Comparison of ENCODE assay signal across 10 cellular contexts in genomic region chrY:21559316-21559984, GRCh38. TPM values are rescaled to one million over a fixed set of nuclear protein-coding genes. Genes with fewer than 3 reads are reported as not detected.
DNase-seq lines count a peak whose midpoint lies in the region; ATAC-seq, FAIRE-seq and TF ChIP-seq lines count a peak whose summit lies in the region.
"Not testable (repeated sequence)": the region's sequence is repeated elsewhere in the genome, so short reads cannot be mapped to it uniquely, and the experiment has no call there.
"Had no signal": no experiment of that assay in that cellular context is flagged by ENCODE, and none has a peak within 500 bp of the region (broad histone marks: within the 10 kb centered on the region; RNA-seq: fewer than 3 reads in every experiment).

No MANE protein-coding gene starts in this region.

- not testable (repeated sequence) for TF ChIP-seq POLR2A in GM12891 (IDR thresholded peaks at IDR 0.05; ENCODE audit: low read depth, low read length)

- not testable (repeated sequence) for H3K4me3 Mint-ChIP-seq in stimulated activated naive CD8-positive, alpha-beta T cell treated with anti-CD3 and anti-CD28 coated beads, Interleukin-15, amount 100 ng/mL, for 72 hours

- not testable (repeated sequence) for H3K4me1 Mint-ChIP-seq in stimulated activated naive CD8-positive, alpha-beta T cell treated with anti-CD3 and anti-CD28 coated beads, Interleukin-15, amount 100 ng/mL, for 72 hours

- H3K27me3 Mint-ChIP-seq in stimulated activated naive CD8-positive, alpha-beta T cell treated with anti-CD3 and anti-CD28 coated beads, Interleukin-15, amount 100 ng/mL, for 72 hours = not testable (repeated sequence)

- ATAC-seq in GM19397 (IDR thresholded peaks at IDR 0.05; ENCODE audit: unreplicated experiment) (peak; percentile 84), GM21515 (IDR thresholded peaks at IDR 0.05; ENCODE audit: unreplicated experiment) (peak; percentile 87), HG02678 (IDR thresholded peaks at IDR 0.05; ENCODE audit: unreplicated experiment) (peak; percentile 82), HG03045 (IDR thresholded peaks at IDR 0.05; ENCODE audit: unreplicated experiment) (peak; percentile 72), HG03432 (IDR thresholded peaks at IDR 0.05; ENCODE audit: unreplicated experiment) (peak; percentile 94), HG03571 (IDR thresholded peaks at IDR 0.05; ENCODE audit: unreplicated experiment) (peak; percentile 73)
- peak; percentile 76 for ATAC-seq in stimulated activated naive CD8-positive, alpha-beta T cell treated with anti-CD3 and anti-CD28 coated beads, Interleukin-15, amount 100 ng/mL, for 72 hours

- H3K9me3 Mint-ChIP-seq in stimulated activated naive CD8-positive, alpha-beta T cell treated with anti-CD3 and anti-CD28 coated beads, Interleukin-15, amount 100 ng/mL, for 72 hours = not testable (repeated sequence)

- H3K27ac Mint-ChIP-seq in stimulated activated naive CD8-positive, alpha-beta T cell treated with anti-CD3 and anti-CD28 coated beads, Interleukin-15, amount 100 ng/mL, for 72 hours = not testable (repeated sequence)

- DNase-seq in GM12891 (ENCODE audit: insufficient read length, low spot score); stimulated activated naive CD8-positive, alpha-beta T cell treated with anti-CD3 and anti-CD28 coated beads, Interleukin-15, amount 100 ng/mL, for 72 hours: not testable (repeated sequence)

- peak; percentile 40 for FAIRE-seq in GM12891 (lab: Jason Lieb, UNC)

RNA-seq across cellular contexts. Expression of gene RBMY1A1, which starts 24.8 kb away (rescaled TPM):
- not detected for polyA plus RNA-seq in GM12891 (2012; ENCODE audit: low read depth, missing spikeins)
- polyA plus RNA-seq: H1, HepG2 had no signal

RNA-seq across cellular contexts. Expression of gene RBMY1B, which starts 48.3 kb away (rescaled TPM):
- not detected for polyA plus RNA-seq in GM12891 (2012; ENCODE audit: low read depth, missing spikeins)
- polyA plus RNA-seq: H1, HepG2 had no signal
